Comparison of ENCODE assay signal across 15 cellular contexts in genomic region chr6:105798057-105798456, GRCh38.
A peak's percentile ranks its signal among the peaks of the same experiment; 100 is the strongest.
DNase-seq lines count a peak whose midpoint lies in the region; ATAC-seq and TF ChIP-seq lines count a peak whose summit lies in the region.
"Had no signal": no experiment of that assay in that cellular context is flagged by ENCODE, and none has a peak within 500 bp of the region (broad histone marks: within the 10 kb centered on the region; RNA-seq: fewer than 3 reads in every experiment).

No MANE protein-coding gene starts in this region.

- H3K4me3 Mint-ChIP-seq in CD4-positive, alpha-beta T cell = no peak overlapping the region
- H3K4me3 Mint-ChIP-seq: activated naive CD4-positive, alpha-beta T cell treated with anti-CD3 and anti-CD28 coated beads, Interleukin-2, amount 50 U/mL, for 24 hours; neural progenitor cell had no signal

- H3K27ac ChIP-seq in CD4-positive, alpha-beta T cell (ENCODE audit: low read depth, low read length) = no peak overlapping the region
- H3K27ac ChIP-seq: KMS-11, neural progenitor cell, SK-N-MC had no signal

- POLR2A ChIA-PET in BJ (lab: Charles Lee) = interaction anchor here (0.6 to 0.9 kb wide), 2 partner anchors 14 to 194 kb away, joined by 3 to 4 read pairs; no protein-coding TSS in a partner anchor
- POLR2A ChIA-PET in CD4-positive, alpha-beta T cell (lab: Charles Lee) = no interaction called here

- no peaks in the 10 kb centered on the region for H3K36me3 ChIP-seq in BJ (ENCODE audit: control insufficient read depth, insufficient read depth, low read length)
- H3K36me3 ChIP-seq: neural progenitor cell had no signal

- H3K27me3 Mint-ChIP-seq in CD4-positive, alpha-beta T cell = peaks cover under 1% of the 10 kb centered on the region
- H3K27me3 Mint-ChIP-seq: activated naive CD4-positive, alpha-beta T cell treated with anti-CD3 and anti-CD28 coated beads, Interleukin-2, amount 50 U/mL, for 24 hours had no signal

- no peaks in the 10 kb centered on the region for H3K36me3 Mint-ChIP-seq in CD4-positive, alpha-beta T cell (ENCODE audit: low read depth)
- H3K36me3 Mint-ChIP-seq: activated naive CD4-positive, alpha-beta T cell treated with anti-CD3 and anti-CD28 coated beads, Interleukin-2, amount 50 U/mL, for 24 hours; neural progenitor cell had no signal

- H3K4me3 ChIP-seq in BJ (ENCODE audit: low read depth, low read length) = no peak overlapping the region
- H3K4me3 ChIP-seq: neural progenitor cell, SK-N-MC had no signal

- no peak for TF ChIP-seq CTCF in BJ (IDR thresholded peaks at IDR 0.05; ENCODE audit: insufficient read depth, low read depth, low read length)
- TF ChIP-seq CTCF in CD4-positive, alpha-beta T cell (IDR thresholded peaks at IDR 0.05) = no peak

- CTCF ChIA-PET in BJ (lab: Yijun Ruan, JAX) = interaction anchor here (0.7 to 1.2 kb wide), 3 partner anchors 13 to 286 kb away, joined by 3 to 5 read pairs (median 4); no protein-coding TSS in a partner anchor
- CTCF ChIA-PET in CD4-positive, alpha-beta T cell (lab: Charles Lee) = no interaction called here

- no peaks in the 10 kb centered on the region for H3K9me3 Mint-ChIP-seq in CD4-positive, alpha-beta T cell
- H3K9me3 Mint-ChIP-seq: activated naive CD4-positive, alpha-beta T cell treated with anti-CD3 and anti-CD28 coated beads, Interleukin-2, amount 50 U/mL, for 24 hours; neural progenitor cell had no signal

- DNase-seq in BJ (ENCODE audit: low read depth) (peak; percentile 97), RPMI7951 (ENCODE audit: low read depth) (peak; percentile 83), fibroblast of the conjunctiva (ENCODE audit: low read depth) (peak; percentile 86), sciatic nerve (ENCODE audit: low spot score) (no peak), NCI-H345 treated with DMSO at 0.1 percent for 48 hours (lab: John Stamatoyannopoulos, UW; ENCODE audit: unreplicated experiment) (no peak)
- DNase-seq in activated CD8-positive, alpha-beta memory T cell treated with anti-CD3 and anti-CD28 coated beads, Interleukin-2, amount 50 U/mL, for 4 hours = no peak
- no peak for DNase-seq in CD4-positive, alpha-beta T cell
- DNase-seq: activated CD4-positive, alpha-beta T cell treated with anti-CD3 and anti-CD28 coated beads, Interleukin-2, amount 50 U/mL, for 48 hours; effector CD8-positive, alpha-beta T cell; NCI-H226 had no signal

- intact Hi-C loops in sciatic nerve (cut with DNase I) = no loop called here
- intact Hi-C loops in CD4-positive, alpha-beta T cell (cut with DNase I, micrococcal nuclease) = no loop called here

- H3K27ac Mint-ChIP-seq in CD4-positive, alpha-beta T cell = no peak overlapping the region
- H3K27ac Mint-ChIP-seq: activated naive CD4-positive, alpha-beta T cell treated with anti-CD3 and anti-CD28 coated beads, Interleukin-2, amount 50 U/mL, for 24 hours; neural progenitor cell had no signal

- peaks cover 3% of the 10 kb centered on the region for H3K4me1 Mint-ChIP-seq in CD4-positive, alpha-beta T cell (ENCODE audit: low read depth)

- ATAC-seq in sciatic nerve (peak; percentile 92), GM21825 (IDR thresholded peaks at IDR 0.05; ENCODE audit: unreplicated experiment) (no peak)
- no peak for ATAC-seq in CD4-positive, alpha-beta T cell (ENCODE audit: poor library complexity)

- no peaks in the 10 kb centered on the region for H3K27me3 ChIP-seq in BJ (ENCODE audit: control insufficient read depth, insufficient read depth, low read length)
- H3K27me3 ChIP-seq in CD4-positive, alpha-beta T cell (ENCODE audit: control insufficient read depth, insufficient read depth, low read length) = no peaks in the 10 kb centered on the region
- H3K27me3 ChIP-seq: neural progenitor cell had no signal

- H3K9me3 ChIP-seq in CD4-positive, alpha-beta T cell (ENCODE audit: control insufficient read depth, low read length) = no peaks in the 10 kb centered on the region

Comparison
In these comparisons a context has a peak if more than half of its experiments do, and no peak if none do; other contexts are left out.
1. DNase-seq: peak in BJ (single experiment), RPMI7951 (single experiment) and fibroblast of the conjunctiva (single experiment); none in sciatic nerve (single experiment), activated CD8-positive, alpha-beta memory T cell treated with anti-CD3 and anti-CD28 coated beads, Interleukin-2, amount 50 U/mL, for 4 hours (single experiment), NCI-H345 treated with DMSO at 0.1 percent for 48 hours (single experiment) and CD4-positive, alpha-beta T cell (0 of 10).